29 cellular contexts compared by ENCODE assay signal in genomic region chr14:93928184-93929047, GRCh38. TPM values are rescaled to one million over a fixed set of nuclear protein-coding genes. Genes with fewer than 3 reads are reported as not detected.
DNase-seq lines count a peak whose midpoint lies in the region; ATAC-seq and TF ChIP-seq lines count a peak whose summit lies in the region.
"Had no signal": no experiment of that assay in that cellular context is flagged by ENCODE, and none has a peak within 500 bp of the region (broad histone marks: within the 10 kb centered on the region; RNA-seq: fewer than 3 reads in every experiment).

No MANE protein-coding gene starts in this region.

- H3K4me3 ChIP-seq in right cardiac atrium (ENCODE audit: low read length) (no peak overlapping the region), psoas muscle (no peak overlapping the region)
- H3K4me3 ChIP-seq: SK-N-MC had no signal

- H3K9me3 ChIP-seq in right cardiac atrium (ENCODE audit: control insufficient read depth, low read length) (no peaks in the 10 kb centered on the region), psoas muscle (no peaks in the 10 kb centered on the region)
- H3K9me3 ChIP-seq: BE2C had no signal

- WGBS in right cardiac atrium = 84% methylated on average over 26 of the region's 26 CpGs
- WGBS in psoas muscle, 3 donors = 60 to 75% (median 66%) methylated on average over 24 to 26 of the region's 26 CpGs

- no peaks in the 10 kb centered on the region for H3K27me3 ChIP-seq in right cardiac atrium (ENCODE audit: control insufficient read depth, insufficient read depth)
- H3K27me3 ChIP-seq in psoas muscle (ENCODE audit: insufficient read depth in 3 of 3, low read length in 2 of 3) = no peaks in the 10 kb centered on the region
- H3K27me3 ChIP-seq: BE2C had no signal

- TF ChIP-seq CTCF in psoas muscle (IDR thresholded peaks at IDR 0.05) (no peak), GM13977 (IDR thresholded peaks at IDR 0.05; ENCODE audit: extremely low read depth, insufficient read depth, missing control alignments) (no peak)

- H3K36me3 ChIP-seq in psoas muscle (ENCODE audit: insufficient read depth in 1 of 2, low read depth in 1 of 2) = peaks cover 0 to 39% of the 10 kb centered on the region in 2 donors
- H3K36me3 ChIP-seq: BE2C had no signal

- ATAC-seq in Right ventricle myocardium inferior = peak; percentile 8
- no peak for ATAC-seq in right cardiac atrium
- peak; percentile 2 to 15 (median 13) for ATAC-seq in psoas muscle
- no peak for ATAC-seq in GM18520 (IDR thresholded peaks at IDR 0.05; ENCODE audit: unreplicated experiment)

- H3K4me1 ChIP-seq in right cardiac atrium (ENCODE audit: control insufficient read depth, insufficient read depth, low read length) = no peaks in the 10 kb centered on the region
- no peaks in the 10 kb centered on the region for H3K4me1 ChIP-seq in psoas muscle
- H3K4me1 ChIP-seq: BE2C had no signal

- H3K27ac ChIP-seq in right cardiac atrium (ENCODE audit: low read length) (no peak overlapping the region), psoas muscle (peak overlapping the region; percentile 16)
- H3K27ac ChIP-seq: KMS-11, RWPE1, SK-N-MC had no signal

- DNase-seq in Right ventricle myocardium inferior (ENCODE audit: missing footprints) (no peak), right cardiac atrium (no peak), medulla oblongata (ENCODE audit: extremely low spot score) (peak; percentile 25), psoas muscle (peak in 1 of 2 donors; percentile 70), GM13977 (ENCODE audit: low spot score) (no peak), SKM-1 treated with dmso at 0.1 percent for 144 hours (lab: John Stamatoyannopoulos, UW; ENCODE audit: unreplicated experiment) (no peak)
- DNase-seq: 8988T; ACHN; BE2C; CD8-positive, alpha-beta memory T cell; DMS 273 treated with DMSO at 0.1 percent for 48 hours; EL; GDM1; IMR-90; MM.1S; NCI-H1048; NCI-H1417; NCI-H1694; NCI-H2081; NCI-H226; NCI-H510A; NCI-H69; SIG-M5 had no signal

- TF ChIP-seq RAD21 in Ishikawa (IDR thresholded peaks at IDR 0.05; ENCODE audit: low read depth) = no peak

- in situ Hi-C loops in GM13977 (cut with MboI; ENCODE audit: low pct_unique_long_range_greater_than_20kb, low sequenced_read_pairs, unreplicated experiment) = no loop called here

- no peak for TF ChIP-seq EP300 in Ishikawa (IDR thresholded peaks at IDR 0.05; ENCODE audit: borderline replicate concordance)

- intact Hi-C loops in Right ventricle myocardium inferior (cut with DNase I) (no loop called here), right cardiac atrium (cut with DNase I) (no loop called here), psoas muscle (cut with DNase I) (no loop called here)

TF ChIP-seq in Ishikawa, 13 proteins besides CTCF, POLR2A, EP300 and RAD21:
- no peak for TF ChIP-seq TCF12 (IDR thresholded peaks at IDR 0.05; ENCODE audit: low read depth)
- TF ChIP-seq, protein P1, sequence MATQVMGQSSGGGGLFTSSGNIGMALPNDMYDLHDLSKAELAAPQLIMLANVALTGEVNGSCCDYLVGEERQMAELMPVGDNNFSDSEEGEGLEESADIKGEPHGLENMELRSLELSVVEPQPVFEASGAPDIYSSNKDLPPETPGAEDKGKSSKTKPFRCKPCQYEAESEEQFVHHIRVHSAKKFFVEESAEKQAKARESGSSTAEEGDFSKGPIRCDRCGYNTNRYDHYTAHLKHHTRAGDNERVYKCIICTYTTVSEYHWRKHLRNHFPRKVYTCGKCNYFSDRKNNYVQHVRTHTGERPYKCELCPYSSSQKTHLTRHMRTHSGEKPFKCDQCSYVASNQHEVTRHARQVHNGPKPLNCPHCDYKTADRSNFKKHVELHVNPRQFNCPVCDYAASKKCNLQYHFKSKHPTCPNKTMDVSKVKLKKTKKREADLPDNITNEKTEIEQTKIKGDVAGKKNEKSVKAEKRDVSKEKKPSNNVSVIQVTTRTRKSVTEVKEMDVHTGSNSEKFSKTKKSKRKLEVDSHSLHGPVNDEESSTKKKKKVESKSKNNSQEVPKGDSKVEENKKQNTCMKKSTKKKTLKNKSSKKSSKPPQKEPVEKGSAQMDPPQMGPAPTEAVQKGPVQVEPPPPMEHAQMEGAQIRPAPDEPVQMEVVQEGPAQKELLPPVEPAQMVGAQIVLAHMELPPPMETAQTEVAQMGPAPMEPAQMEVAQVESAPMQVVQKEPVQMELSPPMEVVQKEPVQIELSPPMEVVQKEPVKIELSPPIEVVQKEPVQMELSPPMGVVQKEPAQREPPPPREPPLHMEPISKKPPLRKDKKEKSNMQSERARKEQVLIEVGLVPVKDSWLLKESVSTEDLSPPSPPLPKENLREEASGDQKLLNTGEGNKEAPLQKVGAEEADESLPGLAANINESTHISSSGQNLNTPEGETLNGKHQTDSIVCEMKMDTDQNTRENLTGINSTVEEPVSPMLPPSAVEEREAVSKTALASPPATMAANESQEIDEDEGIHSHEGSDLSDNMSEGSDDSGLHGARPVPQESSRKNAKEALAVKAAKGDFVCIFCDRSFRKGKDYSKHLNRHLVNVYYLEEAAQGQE (IDR thresholded peaks at IDR 0.05; ENCODE audit: low read depth) = peak; percentile 71

RNA-seq across cellular contexts. Expression of gene FAM181A, which starts 1.3 kb away (rescaled TPM):
- total RNA-seq in Right ventricle myocardium inferior = not detected
- total RNA-seq in right cardiac atrium = not detected
- polyA plus RNA-seq in right cardiac atrium = not detected
- not detected for total RNA-seq in psoas muscle
- under 1 TPM in 2 of 3 donors, not detected in 1; 0.14 to 0.32 TPM for polyA plus RNA-seq in psoas muscle
- total RNA-seq: CD8-positive, alpha-beta memory T cell; IMR-90 had no signal
- polyA plus RNA-seq: CD14-positive monocyte; CD8-positive, alpha-beta memory T cell; IMR-90 had no signal

RNA-seq across cellular contexts. Expression of gene ASB2, which starts 48.0 kb away (rescaled TPM):
- total RNA-seq in Right ventricle myocardium inferior (294 TPM), right cardiac atrium (100 to 1,000 TPM; 115 to 141 (median 126) TPM), psoas muscle (100 to 1,000 TPM; 148 to 443 (median 252) TPM)
- polyA plus RNA-seq in right cardiac atrium (112 TPM), psoas muscle (100 to 1,000 TPM in 2 of 3 donors, 10 to 100 TPM in 1; 41.2 to 460 (median 217) TPM)

Comparison
In these comparisons a context has a peak if more than half of its experiments do, and no peak if none do; other contexts are left out.
1. ATAC-seq: peak in Right ventricle myocardium inferior (single experiment) and psoas muscle (4 of 4); none in right cardiac atrium (0 of 2) and GM18520 (single experiment).